In genomic region chr4:16075061-16075460, GRCh38 we compare ENCODE assay signal across 28 cellular contexts. TPM values are rescaled to one million over a fixed set of nuclear protein-coding genes. Genes with fewer than 3 reads are reported as not detected.
"Had no signal": no experiment of that assay in that cellular context is flagged by ENCODE, and none has a peak within 500 bp of the region (broad histone marks: within the 10 kb centered on the region; RNA-seq: fewer than 3 reads in every experiment).

No MANE protein-coding gene starts in this region.

- ATAC-seq: activated CD8-positive, alpha-beta T cell treated with anti-CD3 and anti-CD28 coated beads, Interleukin-2, amount 10 ng/mL, durations not matched to agents 7 days and 5 days; PC-3 had no signal

- H3K4me3 Mint-ChIP-seq: activated CD4-positive, alpha-beta T cell treated with anti-CD3 and anti-CD28 coated beads, Interleukin-2, amount 10 ng/mL, durations not matched to agents 24 days and 14 days; activated CD8-positive, alpha-beta T cell treated with anti-CD3 and anti-CD28 coated beads, Interleukin-2, amount 10 ng/mL, durations not matched to agents 7 days and 5 days; activated naive CD4-positive, alpha-beta T cell treated with anti-CD3 and anti-CD28 coated beads for 36 hours; activated T-cell treated with anti-CD3 and anti-CD28 coated beads, Interleukin-2, amount 50 U/mL, for 24 hours; central memory CD8-positive, alpha-beta T cell had no signal

- H3K9me3 Mint-ChIP-seq: activated CD4-positive, alpha-beta T cell treated with anti-CD3 and anti-CD28 coated beads, Interleukin-2, amount 10 ng/mL, durations not matched to agents 24 days and 14 days; activated naive CD4-positive, alpha-beta T cell treated with anti-CD3 and anti-CD28 coated beads for 36 hours; activated naive CD4-positive, alpha-beta T cell treated with anti-CD3 and anti-CD28 coated beads, Interleukin-2, amount 50 U/mL, for 72 hours; activated T-cell treated with anti-CD3 and anti-CD28 coated beads, Interleukin-2, amount 50 U/mL, for 24 hours; activated T-helper 2 cell treated with anti-CD3 and anti-CD28 coated beads, Interferon-gamma antibody, Interleukin-2, Interleukin-4, amounts not matched to agents 10 μg/mL and 5 μg/mL and 100 μg/mL, durations not matched to agents 14 hours and 24 hours and 36 hours; central memory CD8-positive, alpha-beta T cell had no signal

- DNase-seq: activated CD4-positive, alpha-beta T cell treated with anti-CD3 and anti-CD28 coated beads, Interleukin-2, amount 10 ng/mL, durations not matched to agents 24 days and 14 days; activated CD4-positive, alpha-beta T cell treated with anti-CD3 and anti-CD28 coated beads, Interleukin-2, amount 50 U/mL, for 48 hours; activated CD8-positive, alpha-beta T cell treated with anti-CD3 and anti-CD28 coated beads, Interleukin-2, amount 10 ng/mL, durations not matched to agents 7 days and 5 days; activated gamma-delta T cell; activated naive CD4-positive, alpha-beta T cell treated with anti-CD3 and anti-CD28 coated beads for 36 hours; activated T-cell treated with anti-CD3 and anti-CD28 coated beads, Interleukin-2, amount 50 U/mL, for 24 hours; anterior cingulate cortex; NCI-H1105; NCI-H1417 treated with DMSO at 0.1 percent for 48 hours; NCI-H1694; NCI-H1930; NCI-H2081 treated with DMSO at 0.1 percent for 48 hours; NCI-H226; NCI-H446 treated with DMSO at 0.1 percent for 48 hours; NCI-H526; NCI-H748 treated with DMSO at 0.1 percent for 48 hours; NK-92 treated with Interleukin-12 subunit alpha and Interleukin-12 subunit beta, amount 100 ng/mL, for 24 hours; PC-3; Peyer's patch; RPMI8226; T1000 had no signal

- H3K4me1 ChIP-seq: Peyer's patch had no signal

- H3K4me1 Mint-ChIP-seq: activated CD4-positive, alpha-beta T cell treated with anti-CD3 and anti-CD28 coated beads, Interleukin-2, amount 10 ng/mL, durations not matched to agents 24 days and 14 days; central memory CD8-positive, alpha-beta T cell had no signal

- H3K4me3 ChIP-seq: cardiac muscle cell, Peyer's patch had no signal

- H3K27ac ChIP-seq: cardiac muscle cell, Peyer's patch had no signal

- H3K9me3 ChIP-seq: Peyer's patch had no signal

- H3K36me3 Mint-ChIP-seq: activated naive CD4-positive, alpha-beta T cell treated with anti-CD3 and anti-CD28 coated beads, Interleukin-2, amount 50 U/mL, for 72 hours had no signal

- H3K36me3 ChIP-seq: cardiac muscle cell had no signal

- H3K27ac Mint-ChIP-seq: activated CD4-positive, alpha-beta T cell treated with anti-CD3 and anti-CD28 coated beads, Interleukin-2, amount 10 ng/mL, durations not matched to agents 24 days and 14 days; activated CD8-positive, alpha-beta T cell treated with anti-CD3 and anti-CD28 coated beads, Interleukin-2, amount 10 ng/mL, durations not matched to agents 7 days and 5 days; activated naive CD4-positive, alpha-beta T cell treated with anti-CD3 and anti-CD28 coated beads for 36 hours; activated naive CD4-positive, alpha-beta T cell treated with anti-CD3 and anti-CD28 coated beads, Interleukin-2, amount 50 U/mL, for 72 hours; activated T-cell treated with anti-CD3 and anti-CD28 coated beads, Interleukin-2, amount 50 U/mL, for 24 hours; activated T-helper 2 cell treated with anti-CD3 and anti-CD28 coated beads, Interferon-gamma antibody, Interleukin-2, Interleukin-4, amounts not matched to agents 10 μg/mL and 5 μg/mL and 100 μg/mL, durations not matched to agents 14 hours and 24 hours and 36 hours had no signal

- H3K27me3 ChIP-seq: cardiac muscle cell, Peyer's patch had no signal

RNA-seq across cellular contexts. Expression of gene PROM1, which starts 8.8 kb away (rescaled TPM):
- total RNA-seq: activated CD4-positive, alpha-beta T cell treated with anti-CD3 and anti-CD28 coated beads, Interleukin-2, amount 10 ng/mL, durations not matched to agents 24 days and 14 days; activated CD8-positive, alpha-beta T cell treated with anti-CD3 and anti-CD28 coated beads, Interleukin-2, amount 10 ng/mL, durations not matched to agents 7 days and 5 days; MCF 10A; PC-3; T-helper 1 cell treated with Interleukin-12 subunit alpha and Interleukin-12 subunit beta and Interleukin-4 antibody, amounts not matched to agents 30 ng/mL and 1 ng/mL, for 36 hours; T-helper 2 cell treated with Interferon-gamma antibody and Interleukin-4, amounts not matched to agents 100 ng/mL and 5 ng/mL, for 36 hours had no signal
